16 cellular contexts compared by ENCODE assay signal in the genomic region with DNA sequence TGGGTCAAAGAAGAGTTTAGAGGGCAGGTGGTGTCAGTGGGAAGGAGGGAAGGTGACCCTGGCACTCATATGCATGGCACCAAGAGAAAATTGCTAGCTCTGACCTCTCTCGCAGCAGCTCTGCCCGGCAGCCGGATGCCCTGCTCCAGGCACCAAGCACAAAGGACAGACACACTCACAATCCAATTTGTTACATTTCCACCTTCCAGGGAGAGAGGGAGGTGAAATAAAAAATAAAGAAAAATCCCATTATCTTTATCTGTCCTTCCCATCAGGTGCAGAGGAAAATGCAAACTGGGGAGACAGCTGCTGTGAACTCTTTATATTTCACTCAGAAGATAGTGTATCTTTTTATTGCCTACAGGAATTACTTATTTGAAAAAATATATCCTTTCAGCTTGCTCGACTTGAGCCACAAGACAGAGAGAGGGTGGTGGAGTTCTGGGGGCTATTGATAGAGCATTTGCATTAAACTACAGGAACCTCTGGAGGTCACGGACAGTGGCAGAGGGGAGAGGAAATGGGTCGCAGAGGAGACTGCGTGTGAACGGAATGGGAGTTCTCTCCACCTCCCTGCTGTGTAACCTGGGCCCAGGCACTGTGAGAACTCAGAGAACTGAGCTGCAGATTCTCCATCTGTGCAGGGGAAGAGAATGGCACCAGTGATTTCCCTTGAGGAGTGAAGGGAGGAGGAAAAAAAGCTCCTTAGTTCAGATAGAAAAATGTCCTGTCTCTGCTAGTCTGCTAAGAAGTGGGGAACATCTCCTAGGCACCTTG.
A peak's percentile ranks its signal among the peaks of the same experiment; 100 is the strongest.
DNase-seq lines count a peak whose midpoint lies in the region; ATAC-seq and TF ChIP-seq lines count a peak whose summit lies in the region.
"Had no signal": no experiment of that assay in that cellular context is flagged by ENCODE, and none has a peak within 500 bp of the region (broad histone marks: within the 10 kb centered on the region; RNA-seq: fewer than 3 reads in every experiment).

No MANE protein-coding gene starts in this region.

- peak overlapping the region in 1 of 2 experiments; percentile 87; a peak in 2 of 4 replicates for H3K27ac ChIP-seq in SK-N-SH (ENCODE audit: low read depth in 2 of 2, low read length in 1 of 2)
- H3K27ac ChIP-seq in VCaP: peak overlapping the region; percentile 25; the same call in 1 of the 2 replicates
- no peak overlapping the region for H3K27ac ChIP-seq in endodermal cell (ENCODE audit: low read depth, low read length)
- H3K27ac ChIP-seq: BLaER1 treated with 17β-estradiol and CSF1 and Interleukin-3, amounts not matched to agents 10 nM and 100 nM; HL-60 had no signal

- no peaks in the 10 kb centered on the region for H3K79me2 ChIP-seq in SK-N-SH (ENCODE audit: insufficient read depth)

- H2AFZ ChIP-seq in SK-N-SH (ENCODE audit: low read depth): no peak overlapping the region

- peaks cover 53% of the 10 kb centered on the region for H3K36me3 Mint-ChIP-seq in endodermal cell (ENCODE audit: low read depth)
- H3K36me3 Mint-ChIP-seq: CD8-positive, alpha-beta T cell had no signal

- peaks cover 2% of the 10 kb centered on the region for H3K4me1 Mint-ChIP-seq in endodermal cell
- H3K4me1 Mint-ChIP-seq: B cell had no signal

- no peaks in the 10 kb centered on the region for H4K20me1 ChIP-seq in SK-N-SH (ENCODE audit: insufficient read depth)
- H4K20me1 ChIP-seq: BLaER1 treated with 17β-estradiol and CSF1 and Interleukin-3, amounts not matched to agents 10 nM and 100 nM had no signal

- H3K4me2 ChIP-seq in SK-N-SH: no peak overlapping the region
- H3K4me2 ChIP-seq: BLaER1 treated with 17β-estradiol and CSF1 and Interleukin-3, amounts not matched to agents 10 nM and 100 nM had no signal

- no peak for TF ChIP-seq RAD21 in SK-N-SH (IDR thresholded peaks at IDR 0.05; ENCODE audit: low read length)

- WGBS in SK-N-SH (ENCODE audit: low lambda C conversion rate): 79% methylated on average over 8 of the region's 8 CpGs
- WGBS in endodermal cell (ENCODE audit: insufficient coverage in 1 of 2, insufficient read length in 1 of 2), 2 experiments: 41 to 76% methylated on average over 4 to 8 of the region's 8 CpGs

- H3K9ac ChIP-seq in SK-N-SH (no peak overlapping the region), endodermal cell (ENCODE audit: extremely low read depth, low read length, poor library complexity, severe bottlenecking) (no peak overlapping the region)
- H3K9ac ChIP-seq: BLaER1 treated with 17β-estradiol and CSF1 and Interleukin-3, amounts not matched to agents 10 nM and 100 nM had no signal

- H3K4me3 Mint-ChIP-seq in endodermal cell: no peak overlapping the region
- H3K4me3 Mint-ChIP-seq: B cell; CD8-positive, alpha-beta T cell; H9 had no signal

- H3K27me3 Mint-ChIP-seq in endodermal cell (ENCODE audit: insufficient read depth): peaks cover 2% of the 10 kb centered on the region

- H3K27ac Mint-ChIP-seq in endodermal cell: no peak overlapping the region
- H3K27ac Mint-ChIP-seq: B cell; CD8-positive, alpha-beta T cell had no signal

- TF ChIP-seq CTCF in SK-N-SH (IDR thresholded peaks at IDR 0.05) (no peak), VCaP (conservative IDR thresholded peaks at IDR 0.05) (no peak), endodermal cell (conservative IDR thresholded peaks at IDR 0.05) (no peak)

- POLR2A ChIA-PET in SK-N-SH (lab: Yijun Ruan, JAX): interaction anchor here (0.6 kb wide), 1 partner anchor 112 kb away, joined by 3 read pairs; no protein-coding TSS in a partner anchor

- H3F3A ChIP-seq in SK-N-SH (replicated peaks; ENCODE audit: insufficient read depth): no peaks in the 10 kb centered on the region

- no peaks in the 10 kb centered on the region for H3K9me3 Mint-ChIP-seq in endodermal cell
- H3K9me3 Mint-ChIP-seq: CD8-positive, alpha-beta T cell; H9 had no signal

- H3K9me2 ChIP-seq in SK-N-SH: no peaks in the 10 kb centered on the region

- DNase-seq in SK-N-SH (peak; percentile 64), endodermal cell (peak; percentile 55), AG08395 (ENCODE audit: low spot score) (no peak)
- DNase-seq: 8988T; Calu3; CD8-positive, alpha-beta T cell; DMS79 treated with DMSO at 0.1 percent for 48 hours; GF-D8; H9 had no signal

- H3K4me1 ChIP-seq in SK-N-SH (ENCODE audit: control insufficient read depth in 1 of 2, insufficient read depth in 2 of 2, low read depth in 1 of 2, low read length in 1 of 2) (peaks cover 0 to 40% of the 10 kb centered on the region in 2 experiments; a peak in 2 of 4 replicates), endodermal cell (ENCODE audit: control insufficient read depth, insufficient read depth, low read length) (no peaks in the 10 kb centered on the region)

- H3K9me3 ChIP-seq in SK-N-SH (no peaks in the 10 kb centered on the region), endodermal cell (ENCODE audit: control insufficient read depth, low read length) (no peaks in the 10 kb centered on the region)
- H3K9me3 ChIP-seq: BLaER1 treated with 17β-estradiol and CSF1 and Interleukin-3, amounts not matched to agents 10 nM and 100 nM had no signal

- H3K36me3 ChIP-seq in SK-N-SH (replicated peaks in 1 of 2; ENCODE audit: control insufficient read depth in 1 of 2, insufficient read depth in 2 of 2, low read length in 1 of 2) (peaks cover 8 to 42% of the 10 kb centered on the region in 2 experiments), endodermal cell (ENCODE audit: control insufficient read depth, insufficient read depth, low read length) (peaks cover 3% of the 10 kb centered on the region)
- H3K36me3 ChIP-seq: BLaER1 treated with 17β-estradiol and CSF1 and Interleukin-3, amounts not matched to agents 10 nM and 100 nM had no signal

- peak in 1 of 2 experiments; percentile 59; a peak in 2 of 4 replicates for TF ChIP-seq EP300 in SK-N-SH (IDR thresholded peaks at IDR 0.05; ENCODE audit: borderline replicate concordance in 1 of 2, low read depth in 1 of 2, low read length in 1 of 2)

- ATAC-seq in SK-N-SH treated with all-trans-retinoic acid at 6 μM for 48 hours (no peak), GM19351 (IDR thresholded peaks at IDR 0.05; ENCODE audit: unreplicated experiment) (no peak), HG02938 (IDR thresholded peaks at IDR 0.05; ENCODE audit: unreplicated experiment) (no peak)
- ATAC-seq: CD8-positive, alpha-beta T cell had no signal

- CTCF ChIA-PET in SK-N-SH (lab: Yijun Ruan, JAX): interaction anchor here (0.7 to 2.5 kb wide), 13 partner anchors 9 to 466 kb away, joined by 3 to 22 read pairs (median 5); no protein-coding TSS in a partner anchor

- no peak overlapping the region for H3K4me3 ChIP-seq in SK-N-SH (ENCODE audit: low read depth in 2 of 2, low read length in 1 of 2)
- H3K4me3 ChIP-seq in endodermal cell (ENCODE audit: low read length): no peak overlapping the region
- H3K4me3 ChIP-seq: BLaER1 treated with 17β-estradiol and CSF1 and Interleukin-3, amounts not matched to agents 10 nM and 100 nM had no signal

- no peaks in the 10 kb centered on the region for H3K27me3 ChIP-seq in SK-N-SH (ENCODE audit: insufficient read depth)
- no peaks in the 10 kb centered on the region for H3K27me3 ChIP-seq in endodermal cell (ENCODE audit: control insufficient read depth, insufficient read depth, low read length, poor library complexity, severe bottlenecking)
- H3K27me3 ChIP-seq: BLaER1 treated with 17β-estradiol and CSF1 and Interleukin-3, amounts not matched to agents 10 nM and 100 nM had no signal

TF ChIP-seq in SK-N-SH, 30 proteins besides CTCF, POLR2A, EP300 and RAD21:
- TF ChIP-seq MAX (IDR thresholded peaks at IDR 0.05; ENCODE audit: low read depth): no peak
- peak; percentile 11 for TF ChIP-seq CHD2 (IDR thresholded peaks at IDR 0.05; ENCODE audit: low read length, partially characterized antibody)
- TF ChIP-seq GATA2 (CRISPR knock-in tag; IDR thresholded peaks at IDR 0.05): peak; percentile 78
- peak; percentile 53; the same call in 1 of the 2 replicates for TF ChIP-seq RCOR1 (IDR thresholded peaks at IDR 0.05; ENCODE audit: low read length)
- TF ChIP-seq GABPA (IDR thresholded peaks at IDR 0.05; ENCODE audit: low read depth): no peak
- TF ChIP-seq FOXM1 (IDR thresholded peaks at IDR 0.05; ENCODE audit: low read depth): no peak
- 0 out of 2 replicates have a peak, but pooled peaks have one; percentile 34 for TF ChIP-seq MXI1 (IDR thresholded peaks at IDR 0.05; ENCODE audit: low read depth, low read length)

TF ChIP-seq in SK-N-SH treated with all-trans-retinoic acid at 6 μM for 48 hours, 23 proteins besides CTCF, POLR2A, EP300 and RAD21 (continues in another document):
- no peak for TF ChIP-seq PATZ1 (CRISPR knock-in tag; IDR thresholded peaks at IDR 0.05; ENCODE audit: borderline replicate concordance)
- TF ChIP-seq ZNF70 (CRISPR knock-in tag; IDR thresholded peaks at IDR 0.05): no peak
- no peak for TF ChIP-seq ZNF565 (CRISPR knock-in tag; conservative IDR thresholded peaks at IDR 0.05; ENCODE audit: low read depth)
